In genomic region chr5:191036-191948, GRCh38 we compare ENCODE assay signal across 8 cellular contexts. TPM values are rescaled to one million over a fixed set of nuclear protein-coding genes. Genes with fewer than 3 reads are reported as not detected.
DNase-seq lines count a peak whose midpoint lies in the region; ATAC-seq and TF ChIP-seq lines count a peak whose summit lies in the region.

TSS of gene LRRC14B (plus strand) at chr5:191495. CDS start at chr5:191539, 44 bp downstream.

- H3K4me3 Mint-ChIP-seq in naive thymus-derived CD8-positive, alpha-beta T cell: peak within 1 kb of the TSS in 9 of 10 donors; percentile 19 to 71 (median 52)

- peaks cover 6 to 16% (median 10%) of the 10 kb centered on the region in 4 donors for H3K4me1 Mint-ChIP-seq in naive thymus-derived CD8-positive, alpha-beta T cell

- no peaks in the 10 kb centered on the region for H3K9me3 Mint-ChIP-seq in naive thymus-derived CD8-positive, alpha-beta T cell

- no peak for TF ChIP-seq CTCF in GM10248 (IDR thresholded peaks at IDR 0.05; ENCODE audit: control extremely low read depth, extremely low read depth, low read depth, missing control alignments)

- peak within 1 kb of the TSS in 3 of 10 donors; percentile 29 to 45 (median 42) for H3K27ac Mint-ChIP-seq in naive thymus-derived CD8-positive, alpha-beta T cell

- peak; percentile 55 for DNase-seq in GM10248 (ENCODE audit: extremely low spot score)
- peak in 41 of 56 donors; percentile 11 to 81 (median 47) for DNase-seq in amygdala (lab: John Stamatoyannopoulos, UW)
- peak in 6 of 10 donors; percentile 9 to 40 (median 30) for DNase-seq in naive thymus-derived CD8-positive, alpha-beta T cell
- no peak for DNase-seq in EL
- DNase-seq in ecto neural progenitor cell (ENCODE audit: low spot score): no peak

- POLR2A ChIA-PET in GM10248 (lab: Yijun Ruan, JAX): no interaction called here
- POLR2A ChIA-PET in naive thymus-derived CD8-positive, alpha-beta T cell (lab: Charles Lee): interaction anchor here (1.1 to 1.3 kb wide), 2 partner anchors 9 to 80 kb away, joined by 3 to 4 read pairs; partner anchors contain the start of gene PDCD6

- CTCF ChIA-PET in GM10248 (lab: Yijun Ruan, JAX): interaction anchor here (1.0 to 1.2 kb wide), 3 partner anchors 11 to 713 kb away, joined by 3 read pairs; no protein-coding TSS in a partner anchor

- H3K36me3 Mint-ChIP-seq in naive thymus-derived CD8-positive, alpha-beta T cell: no peaks in the 10 kb centered on the region

- peak; percentile 33 for ATAC-seq in HG02588 (IDR thresholded peaks at IDR 0.05; ENCODE audit: unreplicated experiment)
- ATAC-seq in naive thymus-derived CD8-positive, alpha-beta T cell: peak; percentile 60
- ATAC-seq in HG03521 (IDR thresholded peaks at IDR 0.05; ENCODE audit: unreplicated experiment): no peak
- no peak for ATAC-seq in GM19035 (IDR thresholded peaks at IDR 0.05; ENCODE audit: unreplicated experiment)

- H3K27me3 Mint-ChIP-seq in naive thymus-derived CD8-positive, alpha-beta T cell: peaks cover 0 to 6% (median 4%) of the 10 kb centered on the region in 5 donors

RNA-seq across cellular contexts. Expression of gene LRRC14B, which starts in this region (rescaled TPM):
- total RNA-seq in naive thymus-derived CD8-positive, alpha-beta T cell: not detected
- polyA plus RNA-seq in naive thymus-derived CD8-positive, alpha-beta T cell: under 1 TPM in 2 of 3 donors, not detected in 1; 0.13 to 0.31 TPM

Comparison
In these comparisons a context has a peak if more than half of its experiments do, and no peak if none do; other contexts are left out.
1. Peak in DNase-seq and ATAC-seq in naive thymus-derived CD8-positive, alpha-beta T cell; RNA of the gene not detected or under 1 TPM.
2. DNase-seq: peak in GM10248 (single experiment) and amygdala (41 of 56); none in EL (single experiment) and ecto neural progenitor cell (single experiment).